Comparison of ENCODE assay signal across 9 cellular contexts in the genomic region with DNA sequence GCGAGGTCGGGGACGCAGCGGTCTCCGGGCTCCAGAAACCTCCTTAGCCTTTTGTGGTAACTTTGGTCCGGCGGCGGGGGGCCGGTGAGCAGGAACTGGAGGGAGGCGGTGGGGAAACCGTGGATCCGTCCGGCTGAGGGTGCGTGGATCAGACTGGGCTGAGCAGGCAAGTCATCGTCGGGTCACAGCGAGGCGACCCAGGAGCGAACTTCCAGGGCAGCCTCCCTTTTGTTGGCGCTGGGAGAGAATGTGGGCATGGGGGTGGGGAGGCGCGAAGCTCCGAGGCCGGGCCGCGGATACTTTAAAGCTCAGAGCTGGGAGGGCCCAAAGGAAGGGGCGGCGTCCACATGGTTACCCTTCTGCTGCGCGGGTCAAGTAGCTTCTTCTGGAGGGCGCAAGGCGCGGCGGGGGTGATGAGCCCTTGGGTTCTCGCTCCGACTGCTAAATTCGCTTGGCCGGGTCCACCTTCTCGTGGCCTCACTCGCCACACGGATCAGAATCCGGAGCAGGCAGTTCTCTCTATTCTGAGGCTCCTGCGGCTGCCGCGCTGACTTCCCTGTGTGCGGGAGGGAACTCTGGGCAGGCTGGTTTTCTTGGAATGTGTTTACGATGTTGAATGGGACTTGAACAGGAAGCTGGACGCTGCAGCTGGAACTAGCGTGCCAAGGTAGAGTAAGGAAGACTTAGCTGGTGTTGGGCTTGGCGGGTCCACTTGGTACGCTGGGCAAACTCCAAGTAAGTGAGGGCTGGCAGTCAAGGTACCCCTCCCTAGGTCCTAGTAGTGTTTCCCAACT. TPM values are rescaled to one million over a fixed set of nuclear protein-coding genes. Genes with fewer than 3 reads are reported as not detected.
A peak's percentile ranks its signal among the peaks of the same experiment; 100 is the strongest.
DNase-seq lines count a peak whose midpoint lies in the region; ATAC-seq and TF ChIP-seq lines count a peak whose summit lies in the region.
"Had no signal": no experiment of that assay in that cellular context is flagged by ENCODE, and none has a peak within 500 bp of the region (broad histone marks: within the 10 kb centered on the region; RNA-seq: fewer than 3 reads in every experiment).

No MANE protein-coding gene starts in this region.

- TF ChIP-seq POLR2A in thyroid gland (IDR thresholded peaks at IDR 0.05) (peak; percentile 35 to 73), GM18505 (IDR thresholded peaks at IDR 0.05; ENCODE audit: borderline replicate concordance, extremely low read depth, insufficient read depth, insufficient read length) (no peak)

- intact Hi-C loops in thyroid gland (cut with DNase I) = no loop called here

- H3K27me3 ChIP-seq in liver (ENCODE audit: control insufficient read depth in 4 of 4, insufficient read depth in 4 of 4, low read length in 3 of 4) (peaks cover 0 to 5% (median 1%) of the 10 kb centered on the region in 4 donors), thyroid gland (no peaks in the 10 kb centered on the region)

- POLR2A ChIA-PET in GM10248 (lab: Yijun Ruan, JAX) = no interaction called here

- peak overlapping the region in 1 of 2 donors; percentile 58 for H3K27ac ChIP-seq in liver (ENCODE audit: low read depth in 1 of 2, low read length in 2 of 2)
- peak overlapping the region; percentile 95 to 98 (median 97) for H3K27ac ChIP-seq in thyroid gland

- DNase-seq in NCI-H82 (lab: John Stamatoyannopoulos, UW) = peak; percentile 81
- no peak for DNase-seq in NCI-H82 treated with DMSO at 0.1 percent for 48 hours (lab: John Stamatoyannopoulos, UW; ENCODE audit: unreplicated experiment)
- DNase-seq in dermis blood vessel endothelial cell = peak; percentile 85
- DNase-seq in thyroid gland = peak; percentile 77 to 83
- no peak for DNase-seq in GM10248 (ENCODE audit: extremely low spot score)
- DNase-seq: CD4-positive, CD25-positive, alpha-beta regulatory T cell had no signal

- H3K4me1 ChIP-seq in liver (ENCODE audit: control insufficient read depth in 4 of 4, insufficient read depth in 4 of 4, low read length in 3 of 4) (peaks cover 0 to 22% (median 13%) of the 10 kb centered on the region in 4 donors), thyroid gland (peaks cover 6 to 13% of the 10 kb centered on the region in 2 donors)

- no peak for TF ChIP-seq RAD21 in liver (IDR thresholded peaks at IDR 0.05)

- H3K9ac ChIP-seq in liver (ENCODE audit: low read depth in 1 of 2, low read length in 2 of 2) = no peak overlapping the region

- no peak for ATAC-seq in GM18505 (IDR thresholded peaks at IDR 0.05; ENCODE audit: unreplicated experiment)

- CTCF ChIA-PET in GM10248 (lab: Yijun Ruan, JAX) = interaction anchor here (2.4 kb wide), 1 partner anchor 12 kb away, joined by 6 read pairs; no protein-coding TSS in a partner anchor

- H3K36me3 ChIP-seq in liver (ENCODE audit: control insufficient read depth in 4 of 4, insufficient read depth in 3 of 4, low read depth in 1 of 4, low read length in 3 of 4) (no peaks in the 10 kb centered on the region), thyroid gland (no peaks in the 10 kb centered on the region)

- H3K4me3 ChIP-seq in liver (ENCODE audit: low read depth in 1 of 3, low read length in 3 of 3) (peak overlapping the region; percentile 44 to 80 (median 52)), thyroid gland (replicated peaks in 1 of 3) (peak overlapping the region; percentile 45 to 77 (median 67))

- TF ChIP-seq CTCF in liver (IDR thresholded peaks at IDR 0.05; ENCODE audit: low read depth, low read length, missing input control) (no peak), thyroid gland (IDR thresholded peaks at IDR 0.05) (no peak), GM10248 (IDR thresholded peaks at IDR 0.05; ENCODE audit: control extremely low read depth, extremely low read depth, low read depth, missing control alignments) (no peak)

- WGBS in liver = 4% methylated on average over 51 of the region's 51 CpGs
- WGBS in thyroid gland, 2 donors = 1 to 2% methylated on average over 22 to 31 of the region's 51 CpGs

- H3K9me3 ChIP-seq in liver (ENCODE audit: control insufficient read depth in 4 of 4, low read length in 3 of 4) = peaks cover 0 to 3% (median 0%) of the 10 kb centered on the region in 4 donors
- no peaks in the 10 kb centered on the region for H3K9me3 ChIP-seq in thyroid gland

TF ChIP-seq in PFSK-1, 5 proteins besides CTCF, POLR2A, EP300 and RAD21:
- TF ChIP-seq POLR2AphosphoS5 (IDR thresholded peaks at IDR 0.05; ENCODE audit: low read depth, low read length) = peak; percentile 74
- peak; percentile 82; the same call in 1 of the 2 replicates for TF ChIP-seq SIN3A (IDR thresholded peaks at IDR 0.05; ENCODE audit: borderline replicate concordance, insufficient read depth, low read length)
- peak; percentile 22 for TF ChIP-seq FOXP2 (optimal IDR thresholded peaks at IDR 0.05; ENCODE audit: borderline replicate concordance, extremely low read depth, extremely low read length, insufficient read depth)
- peak; percentile 74; the same call in 1 of the 2 replicates for TF ChIP-seq TAF1 (IDR thresholded peaks at IDR 0.05; ENCODE audit: borderline replicate concordance, insufficient read depth, low read length)
- TF ChIP-seq REST (IDR thresholded peaks at IDR 0.05; ENCODE audit: insufficient read depth in 1 of 2, low read depth in 2 of 2, low read length in 2 of 2) = 0 out of 4 replicates have a peak, but pooled peaks of 1 of the 2 experiments have one; percentile 18

TF ChIP-seq in liver, 16 proteins besides CTCF, POLR2A, EP300 and RAD21:
- TF ChIP-seq SP1 (IDR thresholded peaks at IDR 0.05) (no peak), HNF4A (conservative IDR thresholded peaks at IDR 0.05) (no peak), NR2F2 (IDR thresholded peaks at IDR 0.05) (no peak), YY1 (IDR thresholded peaks at IDR 0.05) (no peak), ATF3 (IDR thresholded peaks at IDR 0.05) (no peak), RXRA (IDR thresholded peaks at IDR 0.05) (no peak), EGR1 (IDR thresholded peaks at IDR 0.05; ENCODE audit: low read depth in 2 of 2) (no peak), GABPA (IDR thresholded peaks at IDR 0.05 in 1 of 2, conservative IDR thresholded peaks at IDR 0.05 in 1 of 2) (no peak), FOXA1 (IDR thresholded peaks at IDR 0.05) (no peak), TAF1 (conservative IDR thresholded peaks at IDR 0.05) (no peak), MAX (IDR thresholded peaks at IDR 0.05) (no peak), REST (IDR thresholded peaks at IDR 0.05) (no peak), FOXA2 (IDR thresholded peaks at IDR 0.05) (no peak), HNF4G (IDR thresholded peaks at IDR 0.05) (no peak), JUND (IDR thresholded peaks at IDR 0.05) (no peak)
- TF ChIP-seq, protein P1, sequence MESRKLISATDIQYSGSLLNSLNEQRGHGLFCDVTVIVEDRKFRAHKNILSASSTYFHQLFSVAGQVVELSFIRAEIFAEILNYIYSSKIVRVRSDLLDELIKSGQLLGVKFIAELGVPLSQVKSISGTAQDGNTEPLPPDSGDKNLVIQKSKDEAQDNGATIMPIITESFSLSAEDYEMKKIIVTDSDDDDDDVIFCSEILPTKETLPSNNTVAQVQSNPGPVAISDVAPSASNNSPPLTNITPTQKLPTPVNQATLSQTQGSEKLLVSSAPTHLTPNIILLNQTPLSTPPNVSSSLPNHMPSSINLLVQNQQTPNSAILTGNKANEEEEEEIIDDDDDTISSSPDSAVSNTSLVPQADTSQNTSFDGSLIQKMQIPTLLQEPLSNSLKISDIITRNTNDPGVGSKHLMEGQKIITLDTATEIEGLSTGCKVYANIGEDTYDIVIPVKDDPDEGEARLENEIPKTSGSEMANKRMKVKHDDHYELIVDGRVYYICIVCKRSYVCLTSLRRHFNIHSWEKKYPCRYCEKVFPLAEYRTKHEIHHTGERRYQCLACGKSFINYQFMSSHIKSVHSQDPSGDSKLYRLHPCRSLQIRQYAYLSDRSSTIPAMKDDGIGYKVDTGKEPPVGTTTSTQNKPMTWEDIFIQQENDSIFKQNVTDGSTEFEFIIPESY (IDR thresholded peaks at IDR 0.05) = no peak

RNA-seq across cellular contexts. Expression of gene GULP1, which starts 1.0 kb away (rescaled TPM):
- 21.6 TPM for polyA plus RNA-seq in PFSK-1 (2012; ENCODE audit: insufficient read length, low read depth)
- total RNA-seq in dermis blood vessel endothelial cell (15.7 and 17.2 TPM in 2 replicates), liver (1 to 10 TPM; 1.2 to 6.9 TPM), thyroid gland (10 to 100 TPM; 34.0 to 46.3 (median 38.0) TPM)
- polyA plus RNA-seq in liver = under 1 TPM; 0.53 to 0.61 TPM
- total RNA-seq: CD4-positive, CD25-positive, alpha-beta regulatory T cell had no signal
- polyA plus RNA-seq: CD4-positive, CD25-positive, alpha-beta regulatory T cell had no signal

Comparison
In these comparisons a context has a peak if more than half of its experiments do, and no peak if none do; other contexts are left out.
1. DNase-seq: peak in NCI-H82 (single experiment), dermis blood vessel endothelial cell (single experiment) and thyroid gland (2 of 2); none in NCI-H82 treated with DMSO at 0.1 percent for 48 hours (single experiment) and GM10248 (single experiment).